19 cellular contexts compared by ENCODE assay signal in the genomic region with DNA sequence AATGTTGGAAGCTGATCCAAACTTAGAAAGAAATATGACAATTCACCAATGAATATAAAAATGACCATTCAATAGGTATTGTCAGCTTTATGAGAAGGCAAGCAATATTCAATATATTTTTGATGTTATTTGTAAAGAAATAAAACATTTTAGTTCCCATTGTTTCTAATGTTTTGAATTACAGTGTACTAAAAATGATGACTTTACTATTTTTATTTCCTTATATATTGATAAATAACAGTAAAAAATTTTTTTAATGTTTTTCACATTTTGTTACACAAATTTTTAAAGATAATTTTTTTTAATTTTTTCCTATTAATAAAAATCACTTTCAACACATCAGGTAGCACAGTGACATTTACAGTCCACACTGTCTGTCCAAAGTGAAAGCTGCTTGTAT.
DNase-seq lines count a peak whose midpoint lies in the region; ATAC-seq, FAIRE-seq and TF ChIP-seq lines count a peak whose summit lies in the region.
"Had no signal": no experiment of that assay in that cellular context is flagged by ENCODE, and none has a peak within 500 bp of the region (broad histone marks: within the 10 kb centered on the region; RNA-seq: fewer than 3 reads in every experiment).

No MANE protein-coding gene starts in this region.

- no peak overlapping the region for H3K4me3 ChIP-seq in pancreas
- H3K4me3 ChIP-seq: GM12878, GM23248 had no signal

- CTCF ChIA-PET in GM10248 (lab: Yijun Ruan, JAX), result no interaction called here

- no peaks in the 10 kb centered on the region for H3K36me3 ChIP-seq in pancreas

- no peak for TF ChIP-seq CTCF in pancreas (IDR thresholded peaks at IDR 0.05)
- TF ChIP-seq CTCF in GM10248 (IDR thresholded peaks at IDR 0.05; ENCODE audit: control extremely low read depth, extremely low read depth, low read depth, missing control alignments), result no peak

- DNase-seq in pancreas, result no peak
- DNase-seq in hepatic stellate cell (ENCODE audit: low spot score), result no peak
- DNase-seq in GM10248 (ENCODE audit: extremely low spot score), result no peak
- DNase-seq: 8988T; C1 segment of cervical spinal cord; Caco-2; CD8-positive, alpha-beta T cell; DMS153; DND-41; GM23248; H7 had no signal

- FAIRE-seq in A204.1 (lab: Jason Lieb, UNC) (peak; percentile 68), TTC549 (lab: Jason Lieb, UNC) (peak; percentile 62), endometrium (lab: Jason Lieb, UNC) (peak; percentile 45), pancreas (lab: Jason Lieb, UNC) (peak; percentile 91)
- FAIRE-seq: G401.6, GM12878, H1 had no signal

- no peaks in the 10 kb centered on the region for H3K4me1 ChIP-seq in pancreas
- H3K4me1 ChIP-seq: Caco-2 had no signal

- ATAC-seq in pancreas, result no peak
- ATAC-seq in GM19035 (IDR thresholded peaks at IDR 0.05; ENCODE audit: unreplicated experiment), result no peak
- ATAC-seq: CD8-positive, alpha-beta T cell; GM12878; HCT116 had no signal

- H3K27ac ChIP-seq in pancreas, result no peak overlapping the region
- H3K27ac ChIP-seq: GM23248 had no signal

- H3K9me3 ChIP-seq in pancreas, result no peaks in the 10 kb centered on the region
- H3K9me3 ChIP-seq: Caco-2 had no signal

- H3K27me3 ChIP-seq in pancreas, result no peaks in the 10 kb centered on the region

- POLR2A ChIA-PET in GM10248 (lab: Yijun Ruan, JAX), result no interaction called here

- intact Hi-C loops in pancreas (cut with DNase I), result no loop called here
